ENCODE assay signal across 15 cellular contexts in genomic region chrX:111180750-111181240, GRCh38.
A peak's percentile ranks its signal among the peaks of the same experiment; 100 is the strongest.
DNase-seq lines count a peak whose midpoint lies in the region; TF ChIP-seq lines count a peak whose summit lies in the region.
"Had no signal": no experiment of that assay in that cellular context is flagged by ENCODE, and none has a peak within 500 bp of the region (broad histone marks: within the 10 kb centered on the region; RNA-seq: fewer than 3 reads in every experiment).

No MANE protein-coding gene starts in this region.

- no peak for TF ChIP-seq CTCF in mesothelial cell of epicardium (IDR thresholded peaks at IDR 0.05; ENCODE audit: unreplicated experiment)

- H3K4me1 Mint-ChIP-seq in mesothelial cell of epicardium = peaks cover 41% of the 10 kb centered on the region
- H3K4me1 Mint-ChIP-seq: B cell had no signal

- no peaks in the 10 kb centered on the region for H3K27me3 Mint-ChIP-seq in mesothelial cell of epicardium (ENCODE audit: low read depth)
- H3K27me3 Mint-ChIP-seq: B cell; CD4-positive, alpha-beta T cell had no signal

- H3K4me3 Mint-ChIP-seq in mesothelial cell of epicardium = no peak overlapping the region
- H3K4me3 Mint-ChIP-seq: B cell; CD4-positive, alpha-beta T cell had no signal

- H3K36me3 Mint-ChIP-seq in mesothelial cell of epicardium = no peaks in the 10 kb centered on the region

- peak overlapping the region; percentile 49 for H3K27ac Mint-ChIP-seq in mesothelial cell of epicardium
- H3K27ac Mint-ChIP-seq: B cell; CD4-positive, alpha-beta T cell had no signal

- H3K9me3 Mint-ChIP-seq in mesothelial cell of epicardium = peaks cover 8% of the 10 kb centered on the region
- H3K9me3 Mint-ChIP-seq: CD4-positive, alpha-beta T cell had no signal

- DNase-seq in DMS 273 (lab: John Stamatoyannopoulos, UW; ENCODE audit: unreplicated experiment) = peak; percentile 6
- DNase-seq in DMS 273 treated with DMSO at 0.1 percent for 48 hours (lab: John Stamatoyannopoulos, UW) = no peak
- peak; percentile 27 for DNase-seq in NCI-H1105 treated with DMSO at 0.1 percent for 48 hours (lab: John Stamatoyannopoulos, UW)
- peak; percentile 56 for DNase-seq in NCI-H748 treated with DMSO at 0.1 percent for 48 hours (lab: John Stamatoyannopoulos, UW)
- no peak for DNase-seq in mesothelial cell of epicardium (ENCODE audit: low spot score in 2 of 2, unreplicated experiment in 2 of 2)
- DNase-seq in DMS153 treated with DMSO at 0.1 percent for 48 hours (lab: John Stamatoyannopoulos, UW; ENCODE audit: unreplicated experiment) = no peak
- DNase-seq in effector CD8-positive, alpha-beta T cell (lab: John Stamatoyannopoulos, UW) = no peak
- no peak for DNase-seq in kidney tubule cell (ENCODE audit: low spot score)
- DNase-seq: CD4-positive, alpha-beta T cell; GF-D8; GM23248; MV-4-11; NCI-H1694 treated with DMSO at 0.1 percent for 48 hours; PC-3 had no signal

Comparison
In these comparisons a context has a peak if more than half of its experiments do, and no peak if none do; other contexts are left out.
1. DNase-seq: peak in DMS 273 (single experiment), NCI-H1105 treated with DMSO at 0.1 percent for 48 hours (single experiment) and NCI-H748 treated with DMSO at 0.1 percent for 48 hours (single experiment); none in DMS 273 treated with DMSO at 0.1 percent for 48 hours (single experiment), mesothelial cell of epicardium (0 of 2), DMS153 treated with DMSO at 0.1 percent for 48 hours (single experiment), effector CD8-positive, alpha-beta T cell (single experiment) and kidney tubule cell (single experiment).